1 cellular context compared by ENCODE assay signal in genomic region chr2:43000242-43001054, GRCh38.
A peak's percentile ranks its signal among the peaks of the same experiment; 100 is the strongest.
TF ChIP-seq lines count a peak whose summit lies in the region.

No MANE protein-coding gene starts in this region.

TF ChIP-seq in HepG2, 621 proteins besides CTCF, POLR2A, EP300 and RAD21 (continued from another document):
- no peak for TF ChIP-seq HBP1 (CRISPR knock-in tag; IDR thresholded peaks at IDR 0.05; ENCODE audit: low read depth)
- no peak for TF ChIP-seq MIER3 (CRISPR knock-in tag; IDR thresholded peaks at IDR 0.05; ENCODE audit: borderline replicate concordance)
- TF ChIP-seq YY1 (IDR thresholded peaks at IDR 0.05; ENCODE audit: insufficient read depth, insufficient replicate concordance, low read depth, low read length) = peak; percentile 57
- TF ChIP-seq KLF15 (CRISPR knock-in tag; IDR thresholded peaks at IDR 0.05; ENCODE audit: borderline replicate concordance) = no peak
- no peak for TF ChIP-seq PAX8 (CRISPR knock-in tag; IDR thresholded peaks at IDR 0.05; ENCODE audit: borderline replicate concordance)
- TF ChIP-seq PHF5A (CRISPR knock-in tag; IDR thresholded peaks at IDR 0.05; ENCODE audit: low read depth, unreplicated experiment) = peak; percentile 34
- TF ChIP-seq, protein P1, sequence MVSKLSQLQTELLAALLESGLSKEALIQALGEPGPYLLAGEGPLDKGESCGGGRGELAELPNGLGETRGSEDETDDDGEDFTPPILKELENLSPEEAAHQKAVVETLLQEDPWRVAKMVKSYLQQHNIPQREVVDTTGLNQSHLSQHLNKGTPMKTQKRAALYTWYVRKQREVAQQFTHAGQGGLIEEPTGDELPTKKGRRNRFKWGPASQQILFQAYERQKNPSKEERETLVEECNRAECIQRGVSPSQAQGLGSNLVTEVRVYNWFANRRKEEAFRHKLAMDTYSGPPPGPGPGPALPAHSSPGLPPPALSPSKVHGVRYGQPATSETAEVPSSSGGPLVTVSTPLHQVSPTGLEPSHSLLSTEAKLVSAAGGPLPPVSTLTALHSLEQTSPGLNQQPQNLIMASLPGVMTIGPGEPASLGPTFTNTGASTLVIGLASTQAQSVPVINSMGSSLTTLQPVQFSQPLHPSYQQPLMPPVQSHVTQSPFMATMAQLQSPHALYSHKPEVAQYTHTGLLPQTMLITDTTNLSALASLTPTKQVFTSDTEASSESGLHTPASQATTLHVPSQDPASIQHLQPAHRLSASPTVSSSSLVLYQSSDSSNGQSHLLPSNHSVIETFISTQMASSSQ (IDR thresholded peaks at IDR 0.05; ENCODE audit: low read depth) = no peak
- TF ChIP-seq, protein P1 (CRISPR knock-in tag; IDR thresholded peaks at IDR 0.05; ENCODE audit: borderline replicate concordance) = peak; percentile 83; the same call in 1 of the 2 replicates
- TF ChIP-seq MTA3 (CRISPR knock-in tag; IDR thresholded peaks at IDR 0.05) = no peak
- TF ChIP-seq SIN3A (IDR thresholded peaks at IDR 0.05; ENCODE audit: borderline replicate concordance, low read depth, low read length) = no peak
- no peak for TF ChIP-seq PAWR (CRISPR knock-in tag; IDR thresholded peaks at IDR 0.05; ENCODE audit: borderline replicate concordance)
- TF ChIP-seq EZH2 (conservative IDR thresholded peaks at IDR 0.05; ENCODE audit: low read depth, low read length) = no peak
- TF ChIP-seq, protein P2, sequence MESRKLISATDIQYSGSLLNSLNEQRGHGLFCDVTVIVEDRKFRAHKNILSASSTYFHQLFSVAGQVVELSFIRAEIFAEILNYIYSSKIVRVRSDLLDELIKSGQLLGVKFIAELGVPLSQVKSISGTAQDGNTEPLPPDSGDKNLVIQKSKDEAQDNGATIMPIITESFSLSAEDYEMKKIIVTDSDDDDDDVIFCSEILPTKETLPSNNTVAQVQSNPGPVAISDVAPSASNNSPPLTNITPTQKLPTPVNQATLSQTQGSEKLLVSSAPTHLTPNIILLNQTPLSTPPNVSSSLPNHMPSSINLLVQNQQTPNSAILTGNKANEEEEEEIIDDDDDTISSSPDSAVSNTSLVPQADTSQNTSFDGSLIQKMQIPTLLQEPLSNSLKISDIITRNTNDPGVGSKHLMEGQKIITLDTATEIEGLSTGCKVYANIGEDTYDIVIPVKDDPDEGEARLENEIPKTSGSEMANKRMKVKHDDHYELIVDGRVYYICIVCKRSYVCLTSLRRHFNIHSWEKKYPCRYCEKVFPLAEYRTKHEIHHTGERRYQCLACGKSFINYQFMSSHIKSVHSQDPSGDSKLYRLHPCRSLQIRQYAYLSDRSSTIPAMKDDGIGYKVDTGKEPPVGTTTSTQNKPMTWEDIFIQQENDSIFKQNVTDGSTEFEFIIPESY (CRISPR knock-in tag; IDR thresholded peaks at IDR 0.05) = no peak; the same call in 1 of the 2 replicates
- 0 out of 2 replicates have a peak, but pooled peaks have one; percentile 48 for TF ChIP-seq FOXC1 (CRISPR knock-in tag; IDR thresholded peaks at IDR 0.05; ENCODE audit: borderline replicate concordance)
- peak; percentile 68; the same call in 1 of the 2 replicates for TF ChIP-seq JUNB (CRISPR knock-in tag; IDR thresholded peaks at IDR 0.05; ENCODE audit: borderline replicate concordance)
- no peak for TF ChIP-seq KAT7 (CRISPR knock-in tag; IDR thresholded peaks at IDR 0.05; ENCODE audit: borderline replicate concordance)
- TF ChIP-seq ZKSCAN8 (CRISPR knock-in tag; IDR thresholded peaks at IDR 0.05; ENCODE audit: borderline replicate concordance) = 0 out of 2 replicates have a peak, but pooled peaks have one; percentile 39
- TF ChIP-seq, protein P3, sequence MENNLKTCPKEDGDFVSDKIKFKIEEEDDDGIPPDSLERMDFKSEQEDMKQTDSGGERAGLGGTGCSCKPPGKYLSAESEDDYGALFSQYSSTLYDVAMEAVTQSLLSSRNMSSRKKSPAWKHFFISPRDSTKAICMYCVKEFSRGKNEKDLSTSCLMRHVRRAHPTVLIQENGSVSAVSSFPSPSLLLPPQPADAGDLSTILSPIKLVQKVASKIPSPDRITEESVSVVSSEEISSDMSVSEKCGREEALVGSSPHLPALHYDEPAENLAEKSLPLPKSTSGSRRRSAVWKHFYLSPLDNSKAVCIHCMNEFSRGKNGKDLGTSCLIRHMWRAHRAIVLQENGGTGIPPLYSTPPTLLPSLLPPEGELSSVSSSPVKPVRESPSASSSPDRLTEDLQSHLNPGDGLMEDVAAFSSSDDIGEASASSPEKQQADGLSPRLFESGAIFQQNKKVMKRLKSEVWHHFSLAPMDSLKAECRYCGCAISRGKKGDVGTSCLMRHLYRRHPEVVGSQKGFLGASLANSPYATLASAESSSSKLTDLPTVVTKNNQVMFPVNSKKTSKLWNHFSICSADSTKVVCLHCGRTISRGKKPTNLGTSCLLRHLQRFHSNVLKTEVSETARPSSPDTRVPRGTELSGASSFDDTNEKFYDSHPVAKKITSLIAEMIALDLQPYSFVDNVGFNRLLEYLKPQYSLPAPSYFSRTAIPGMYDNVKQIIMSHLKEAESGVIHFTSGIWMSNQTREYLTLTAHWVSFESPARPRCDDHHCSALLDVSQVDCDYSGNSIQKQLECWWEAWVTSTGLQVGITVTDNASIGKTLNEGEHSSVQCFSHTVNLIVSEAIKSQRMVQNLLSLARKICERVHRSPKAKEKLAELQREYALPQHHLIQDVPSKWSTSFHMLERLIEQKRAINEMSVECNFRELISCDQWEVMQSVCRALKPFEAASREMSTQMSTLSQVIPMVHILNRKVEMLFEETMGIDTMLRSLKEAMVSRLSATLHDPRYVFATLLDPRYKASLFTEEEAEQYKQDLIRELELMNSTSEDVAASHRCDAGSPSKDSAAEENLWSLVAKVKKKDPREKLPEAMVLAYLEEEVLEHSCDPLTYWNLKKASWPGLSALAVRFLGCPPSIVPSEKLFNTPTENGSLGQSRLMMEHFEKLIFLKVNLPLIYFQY (CRISPR knock-in tag; IDR thresholded peaks at IDR 0.05; ENCODE audit: borderline replicate concordance) = no peak
- no peak for TF ChIP-seq CC2D1A (CRISPR knock-in tag; IDR thresholded peaks at IDR 0.05)
